ENCODE assay signal across 8 cellular contexts in the genomic region with DNA sequence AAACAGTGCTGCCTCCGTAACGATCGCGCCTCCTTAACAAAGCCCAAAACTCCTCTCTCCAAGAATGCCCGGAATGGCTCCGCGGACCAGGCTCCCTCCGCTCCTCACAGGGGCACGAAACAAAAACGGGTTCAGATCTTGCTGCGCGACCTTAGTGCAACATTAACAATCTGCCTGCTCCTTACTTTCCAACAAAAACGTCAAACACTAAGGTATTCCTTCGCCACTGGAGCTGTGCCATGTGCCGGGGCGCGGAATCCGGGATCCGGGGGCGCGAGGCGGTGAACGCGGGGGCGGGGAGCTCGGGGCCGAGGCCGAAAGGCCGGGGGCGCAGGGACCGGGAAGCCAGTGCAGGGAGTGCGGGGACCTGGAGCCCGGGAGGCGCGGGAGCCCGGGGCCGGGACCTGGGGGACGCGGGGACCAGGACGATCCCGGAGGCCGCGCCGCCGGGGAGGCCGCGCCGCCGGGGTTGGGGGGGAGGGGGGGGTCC. TPM values are rescaled to one million over a fixed set of nuclear protein-coding genes. Genes with fewer than 3 reads are reported as not detected.
A peak's percentile ranks its signal among the peaks of the same experiment; 100 is the strongest.
DNase-seq lines count a peak whose midpoint lies in the region; ATAC-seq and TF ChIP-seq lines count a peak whose summit lies in the region.

No MANE protein-coding gene starts in this region.

- peaks cover 14% of the 10 kb centered on the region for H3K4me1 Mint-ChIP-seq in activated CD8-positive, alpha-beta T cell treated with anti-CD3 and anti-CD28 coated beads, Interleukin-2, amount 10 ng/mL, durations not matched to agents 7 days and 5 days (ENCODE audit: low read depth)
- peaks cover 23% of the 10 kb centered on the region for H3K4me1 Mint-ChIP-seq in neural crest cell

- H3K36me3 Mint-ChIP-seq in activated CD8-positive, alpha-beta T cell treated with anti-CD3 and anti-CD28 coated beads, Interleukin-2, amount 10 ng/mL, durations not matched to agents 7 days and 5 days (ENCODE audit: low read depth), result no peaks in the 10 kb centered on the region
- no peaks in the 10 kb centered on the region for H3K36me3 Mint-ChIP-seq in neural crest cell (ENCODE audit: low read depth)

- H3K27ac Mint-ChIP-seq in activated CD8-positive, alpha-beta T cell treated with anti-CD3 and anti-CD28 coated beads, Interleukin-2, amount 10 ng/mL, durations not matched to agents 7 days and 5 days, result no peak overlapping the region
- H3K27ac Mint-ChIP-seq in neural crest cell (ENCODE audit: unreplicated experiment), result peak overlapping the region; percentile 87

- H3K27me3 Mint-ChIP-seq in activated CD8-positive, alpha-beta T cell treated with anti-CD3 and anti-CD28 coated beads, Interleukin-2, amount 10 ng/mL, durations not matched to agents 7 days and 5 days (ENCODE audit: low read depth), result peaks cover 21% of the 10 kb centered on the region
- peaks cover 13% of the 10 kb centered on the region for H3K27me3 Mint-ChIP-seq in neural crest cell (ENCODE audit: low read depth)

- H3K4me3 Mint-ChIP-seq in activated CD8-positive, alpha-beta T cell treated with anti-CD3 and anti-CD28 coated beads, Interleukin-2, amount 10 ng/mL, durations not matched to agents 7 days and 5 days, result peak overlapping the region; percentile 74
- peak overlapping the region; percentile 97 for H3K4me3 Mint-ChIP-seq in neural crest cell

- CTCF ChIA-PET in activated CD8-positive, alpha-beta T cell treated with anti-CD3 and anti-CD28 coated beads, Interleukin-2, amount 10 ng/mL, durations not matched to agents 7 days and 5 days (lab: Charles Lee), result interaction anchor here (1.1 kb wide), 1 partner anchor 56 kb away, joined by 3 read pairs; no protein-coding TSS in a partner anchor

- H3K9me3 Mint-ChIP-seq in activated CD8-positive, alpha-beta T cell treated with anti-CD3 and anti-CD28 coated beads, Interleukin-2, amount 10 ng/mL, durations not matched to agents 7 days and 5 days (ENCODE audit: insufficient read depth), result no peaks in the 10 kb centered on the region
- no peaks in the 10 kb centered on the region for H3K9me3 Mint-ChIP-seq in neural crest cell

- peak; percentile 9 for DNase-seq in activated naive CD4-positive, alpha-beta T cell treated with Interleukin-2 at 50 U/mL for 16 hours
- DNase-seq in activated naive CD4-positive, alpha-beta T cell (lab: John Stamatoyannopoulos, UW), result no peak
- DNase-seq in activated CD8-positive, alpha-beta T cell treated with anti-CD3 and anti-CD28 coated beads, Interleukin-2, amount 10 ng/mL, durations not matched to agents 7 days and 5 days, result peak; percentile 25
- DNase-seq in fibroblast of peridontal ligament (ENCODE audit: extremely low read depth) (peak; percentile 48), neural crest cell (ENCODE audit: low read depth, low spot score) (no peak), KG1 (lab: John Stamatoyannopoulos, UW) (no peak), cerebellar nuclear complex (lab: John Stamatoyannopoulos, UW) (no peak)

- ATAC-seq in HG03521 (IDR thresholded peaks at IDR 0.05; ENCODE audit: unreplicated experiment), result peak; percentile 9
- ATAC-seq in activated CD8-positive, alpha-beta T cell treated with anti-CD3 and anti-CD28 coated beads, Interleukin-2, amount 10 ng/mL, durations not matched to agents 7 days and 5 days, result peak; percentile 18

- TF ChIP-seq CTCF in neural crest cell (conservative IDR thresholded peaks at IDR 0.05), result no peak

- POLR2A ChIA-PET in activated CD8-positive, alpha-beta T cell treated with anti-CD3 and anti-CD28 coated beads, Interleukin-2, amount 10 ng/mL, durations not matched to agents 7 days and 5 days (lab: Charles Lee), result no interaction called here

RNA-seq across cellular contexts. Expression of gene CYFIP1, which starts 0.4 kb away (rescaled TPM):
- 1 to 10 TPM; 8.8 to 9.3 TPM for total RNA-seq in activated CD8-positive, alpha-beta T cell treated with anti-CD3 and anti-CD28 coated beads, Interleukin-2, amount 10 ng/mL, durations not matched to agents 7 days and 5 days
- total RNA-seq in neural crest cell, result 115 and 116 TPM in 2 replicates

RNA-seq across cellular contexts. Expression of gene TUBGCP5, which starts 59.6 kb away (rescaled TPM):
- total RNA-seq in activated CD8-positive, alpha-beta T cell treated with anti-CD3 and anti-CD28 coated beads, Interleukin-2, amount 10 ng/mL, durations not matched to agents 7 days and 5 days, result 10 to 100 TPM; 25.3 to 27.3 TPM
- total RNA-seq in neural crest cell, result 23.8 and 28.2 TPM in 2 replicates

Comparison
In these comparisons a context has a peak if more than half of its experiments do, and no peak if none do; other contexts are left out.
1. DNase-seq: peak in activated naive CD4-positive, alpha-beta T cell treated with Interleukin-2 at 50 U/mL for 16 hours (single experiment), activated CD8-positive, alpha-beta T cell treated with anti-CD3 and anti-CD28 coated beads, Interleukin-2, amount 10 ng/mL, durations not matched to agents 7 days and 5 days (single experiment) and fibroblast of peridontal ligament (single experiment); none in activated naive CD4-positive, alpha-beta T cell (0 of 4), neural crest cell (single experiment), KG1 (single experiment) and cerebellar nuclear complex (0 of 2).
2. RNA of gene CYFIP1, which starts 0.4 kb away (total RNA-seq): 115 to 116 TPM in neural crest cell; 8.8 to 9.3 TPM in activated CD8-positive, alpha-beta T cell treated with anti-CD3 and anti-CD28 coated beads, Interleukin-2, amount 10 ng/mL, durations not matched to agents 7 days and 5 days; every median in the first group is over 10 times any median in the second.